ENCODE assay signal across 8 cellular contexts in the genomic region with DNA sequence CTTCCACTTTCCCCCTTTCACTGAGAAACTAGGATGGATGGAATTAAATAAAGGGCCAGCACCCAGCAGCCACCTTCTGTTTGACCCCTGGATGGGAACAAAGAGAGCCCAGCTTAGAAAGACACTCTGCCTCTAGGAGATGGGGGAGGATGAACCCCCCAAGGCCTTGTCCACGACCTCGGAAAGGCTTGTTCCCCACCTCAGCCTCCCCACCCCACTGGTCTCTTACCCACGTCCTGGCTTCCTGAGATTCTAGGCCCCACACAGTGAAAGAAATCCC. TPM values are rescaled to one million over a fixed set of nuclear protein-coding genes. Genes with fewer than 3 reads are reported as not detected.
DNase-seq lines count a peak whose midpoint lies in the region; FAIRE-seq and TF ChIP-seq lines count a peak whose summit lies in the region.

No MANE protein-coding gene starts in this region.

- peak overlapping the region; percentile 86 for H3K4me3 Mint-ChIP-seq in activated CD4-positive, alpha-beta T cell treated with anti-CD3 and anti-CD28 coated beads, Interleukin-2, amount 10 ng/mL, durations not matched to agents 24 days and 14 days
- peak overlapping the region; percentile 83 for H3K4me3 Mint-ChIP-seq in activated naive CD8-positive, alpha-beta T cell

- no peaks in the 10 kb centered on the region for H3K27me3 Mint-ChIP-seq in activated CD4-positive, alpha-beta T cell treated with anti-CD3 and anti-CD28 coated beads, Interleukin-2, amount 10 ng/mL, durations not matched to agents 24 days and 14 days
- no peaks in the 10 kb centered on the region for H3K27me3 Mint-ChIP-seq in activated naive CD8-positive, alpha-beta T cell

- intact Hi-C loops in activated CD4-positive, alpha-beta T cell treated with anti-CD3 and anti-CD28 coated beads, Interleukin-2, amount 10 ng/mL, durations not matched to agents 24 days and 14 days (cut with micrococcal nuclease) = loop anchor here (2.0 kb wide), 1 partner anchor 60 kb away; a partner anchor contains a TSS
- intact Hi-C loops in kidney (cut with DNase I) = no loop called here

- FAIRE-seq in kidney (lab: Jason Lieb, UNC) (no peak), GM19239 (lab: Jason Lieb, UNC) (no peak)

- no peaks in the 10 kb centered on the region for H3K9me3 ChIP-seq in kidney (ENCODE audit: control insufficient read depth in 1 of 2, low read length in 2 of 2)

- H3K4me3 ChIP-seq in kidney (ENCODE audit: low read length in 2 of 2) = peak overlapping the region in 1 of 2 donors; percentile 20

- no peaks in the 10 kb centered on the region for H3K9me3 Mint-ChIP-seq in activated CD4-positive, alpha-beta T cell treated with anti-CD3 and anti-CD28 coated beads, Interleukin-2, amount 10 ng/mL, durations not matched to agents 24 days and 14 days
- no peaks in the 10 kb centered on the region for H3K9me3 Mint-ChIP-seq in activated naive CD8-positive, alpha-beta T cell (ENCODE audit: low read depth)

- H3K4me1 ChIP-seq in kidney (ENCODE audit: control insufficient read depth in 1 of 2, insufficient read depth in 1 of 2, low read depth in 1 of 2, low read length in 2 of 2) = peaks cover 63 to 76% of the 10 kb centered on the region in 2 donors

- no peaks in the 10 kb centered on the region for H3K36me3 ChIP-seq in kidney (ENCODE audit: control insufficient read depth in 1 of 2, insufficient read depth in 2 of 2, low read length in 2 of 2)

- H3K36me3 Mint-ChIP-seq in activated CD4-positive, alpha-beta T cell treated with anti-CD3 and anti-CD28 coated beads, Interleukin-2, amount 10 ng/mL, durations not matched to agents 24 days and 14 days (ENCODE audit: low read depth) = peaks cover 23% of the 10 kb centered on the region
- peaks cover 2% of the 10 kb centered on the region for H3K36me3 Mint-ChIP-seq in activated naive CD8-positive, alpha-beta T cell

- no peak for DNase-seq in activated CD4-positive, alpha-beta T cell treated with anti-CD3 and anti-CD28 coated beads, Interleukin-2, amount 10 ng/mL, durations not matched to agents 24 days and 14 days
- no peak for DNase-seq in activated CD4-positive, alpha-beta T cell treated with anti-CD3 and anti-CD28 coated beads, Interleukin-2, amount 50 U/mL, for 48 hours
- DNase-seq in kidney = no peak
- DNase-seq in HUDEP-2 (lab: John Stamatoyannopoulos, UW; ENCODE audit: unreplicated experiment in 76 of 76) = no peak
- no peak for DNase-seq in GM19239 (ENCODE audit: insufficient read length, low spot score)
- DNase-seq in NCI-H2171 treated with DMSO at 0.1 percent for 48 hours (lab: John Stamatoyannopoulos, UW) = no peak

- H3K4me1 Mint-ChIP-seq in activated CD4-positive, alpha-beta T cell treated with anti-CD3 and anti-CD28 coated beads, Interleukin-2, amount 10 ng/mL, durations not matched to agents 24 days and 14 days = peaks cover 90% of the 10 kb centered on the region
- H3K4me1 Mint-ChIP-seq in activated naive CD8-positive, alpha-beta T cell (ENCODE audit: low read depth) = peaks cover 99% of the 10 kb centered on the region

- H3K27ac ChIP-seq in kidney (ENCODE audit: low read depth in 2 of 2, low read length in 2 of 2) (peak overlapping the region; percentile 78 to 81), temporal lobe (ENCODE audit: low read depth, low read length) (peak overlapping the region; percentile 94)

- peak overlapping the region; percentile 91 for H3K27ac Mint-ChIP-seq in activated CD4-positive, alpha-beta T cell treated with anti-CD3 and anti-CD28 coated beads, Interleukin-2, amount 10 ng/mL, durations not matched to agents 24 days and 14 days
- H3K27ac Mint-ChIP-seq in activated naive CD8-positive, alpha-beta T cell = peak overlapping the region; percentile 88

- no peak for TF ChIP-seq CTCF in kidney (IDR thresholded peaks at IDR 0.05; ENCODE audit: borderline replicate concordance, extremely low read depth, insufficient read depth)

- peak overlapping the region; percentile 4 to 59 for H3K9ac ChIP-seq in kidney (ENCODE audit: low read length in 2 of 2)

RNA-seq across cellular contexts. Expression of a gene that starts 9.7 kb away (rescaled TPM):
- 14.7 and 15.4 TPM in 2 replicates for total RNA-seq in activated CD4-positive, alpha-beta T cell treated with anti-CD3 and anti-CD28 coated beads, Interleukin-2, amount 10 ng/mL, durations not matched to agents 24 days and 14 days
- total RNA-seq in kidney (21.6 TPM), temporal lobe (2.0 TPM)
- 9.0 TPM for polyA plus RNA-seq in kidney (ENCODE audit: insufficient read depth, low read depth, low replicate concordance)

RNA-seq across cellular contexts. Expression of a gene that starts 25.1 kb away (rescaled TPM):
- total RNA-seq in activated CD4-positive, alpha-beta T cell treated with anti-CD3 and anti-CD28 coated beads, Interleukin-2, amount 10 ng/mL, durations not matched to agents 24 days and 14 days = 0.16 and 0.19 TPM in 2 replicates
- total RNA-seq in kidney (0.35 TPM), temporal lobe (0.25 TPM)
- 0.19 TPM for polyA plus RNA-seq in kidney (ENCODE audit: insufficient read depth, low read depth, low replicate concordance)

RNA-seq across cellular contexts. Expression of a gene that starts 59.6 kb away (rescaled TPM):
- 0.77 and 1.3 TPM in 2 replicates for total RNA-seq in activated CD4-positive, alpha-beta T cell treated with anti-CD3 and anti-CD28 coated beads, Interleukin-2, amount 10 ng/mL, durations not matched to agents 24 days and 14 days
- 22.3 TPM for total RNA-seq in kidney
- polyA plus RNA-seq in kidney (ENCODE audit: insufficient read depth, low read depth, low replicate concordance) = 56.7 TPM
- 1.7 TPM for total RNA-seq in temporal lobe
